In genomic region chr1:65190229-65190628, GRCh38 we compare ENCODE assay signal across 40 cellular contexts.
"Had no signal": no experiment of that assay in that cellular context is flagged by ENCODE, and none has a peak within 500 bp of the region (broad histone marks: within the 10 kb centered on the region; RNA-seq: fewer than 3 reads in every experiment).

No MANE protein-coding gene starts in this region.

- H3K36me3 Mint-ChIP-seq: activated naive CD4-positive, alpha-beta T cell treated with anti-CD3 and anti-CD28 coated beads, Interleukin-2, amount 50 U/mL, for 24 hours; IgD-negative memory B cell; T-cell had no signal

- ATAC-seq: activated CD4-positive, alpha-beta T cell treated with anti-CD3 and anti-CD28 coated beads for 36 hours; activated CD4-positive, CD25-positive, alpha-beta regulatory T cell treated with anti-CD3 and anti-CD28 coated beads, Interleukin-2, amount 50 U/mL, for 24 hours; activated CD8-positive, alpha-beta memory T cell treated with anti-CD3 and anti-CD28 coated beads, Interleukin-2, amount 10 ng/mL, durations not matched to agents 7 days and 5 days; activated T-helper 17 cell treated with anti-CD3 and anti-CD28 coated beads, Interleukin-2, amount 50 U/mL, for 72 hours; Right ventricle myocardium inferior; SK-N-SH treated with all-trans-retinoic acid at 6 μM for 48 hours; T-cell; T-helper 17 cell had no signal

- H3K4me3 ChIP-seq: PC-9 had no signal

- H3K27ac ChIP-seq: PC-9, RWPE1 had no signal

- H2AFZ ChIP-seq: PC-9 had no signal

- DNase-seq: activated CD4-positive, alpha-beta memory T cell treated with anti-CD3 and anti-CD28 coated beads, Interleukin-2, amount 10 ng/mL, durations not matched to agents 7 days and 5 days; activated CD4-positive, alpha-beta T cell treated with anti-CD3 and anti-CD28 coated beads for 36 hours; activated CD4-positive, alpha-beta T cell treated with anti-CD3 and anti-CD28 coated beads, Interleukin-2, amount 50 U/mL, for 1 hour; activated CD8-positive, alpha-beta memory T cell treated with anti-CD3 and anti-CD28 coated beads for 24 hours; activated CD8-positive, alpha-beta memory T cell treated with anti-CD3 and anti-CD28 coated beads, Interleukin-2, amount 10 ng/mL, durations not matched to agents 7 days and 5 days; activated CD8-positive, alpha-beta memory T cell treated with anti-CD3 and anti-CD28 coated beads, Interleukin-2, amount 50 U/mL, for 48 hours; activated effector memory CD4-positive, alpha-beta T cell treated with anti-CD3 and anti-CD28 coated beads, Interleukin-2, amount 50 U/mL, for 16 hours; activated naive CD4-positive, alpha-beta T cell treated with Interleukin-2 at 50 U/mL for 16 hours; activated naive CD8-positive, alpha-beta T cell treated with anti-CD3 and anti-CD28 coated beads, Interleukin-2, amount 10 ng/mL, durations not matched to agents 7 days and 5 days; activated T-cell treated with anti-CD3 and anti-CD28 coated beads, Interleukin-2, amount 50 U/mL, for 48 hours; caudate nucleus; KG1; MM.1S; MV-4-11; NCI-H1092; NCI-H1436 treated with DMSO at 0.1 percent for 48 hours; NCI-H1694 treated with DMSO at 0.1 percent for 48 hours; NCI-H2029 treated with DMSO at 0.1 percent for 48 hours; NCI-H2107; NCI-H2171; NCI-H510A; NCI-H526; NCI-H748 treated with DMSO at 0.1 percent for 48 hours; NK-92 treated with Interleukin-12 subunit alpha and Interleukin-12 subunit beta, amount 100 ng/mL, for 24 hours; PC-9; SIG-M5; T-cell; T-helper 17 cell; T1000 had no signal

- FAIRE-seq: bronchial epithelial cell, RCC 7860, TTC549 had no signal

- H3K27me3 Mint-ChIP-seq: activated CD4-positive, alpha-beta memory T cell treated with anti-CD3 and anti-CD28 coated beads, Interleukin-2, amount 10 ng/mL, durations not matched to agents 7 days and 5 days; activated CD4-positive, alpha-beta T cell treated with anti-CD3 and anti-CD28 coated beads for 36 hours; activated CD8-positive, alpha-beta memory T cell treated with anti-CD3 and anti-CD28 coated beads, Interleukin-2, amount 10 ng/mL, durations not matched to agents 7 days and 5 days; activated naive CD8-positive, alpha-beta T cell treated with anti-CD3 and anti-CD28 coated beads, Interleukin-2, amount 10 ng/mL, durations not matched to agents 7 days and 5 days; activated T-helper 17 cell treated with anti-CD3 and anti-CD28 coated beads, Interleukin-2, amount 50 U/mL, for 72 hours; brain had no signal

- H3K27ac Mint-ChIP-seq: activated CD4-positive, alpha-beta memory T cell treated with anti-CD3 and anti-CD28 coated beads, Interleukin-2, amount 10 ng/mL, durations not matched to agents 7 days and 5 days; activated CD4-positive, alpha-beta T cell treated with anti-CD3 and anti-CD28 coated beads for 36 hours; activated CD8-positive, alpha-beta memory T cell treated with anti-CD3 and anti-CD28 coated beads, Interleukin-2, amount 10 ng/mL, durations not matched to agents 7 days and 5 days; activated naive CD4-positive, alpha-beta T cell treated with anti-CD3 and anti-CD28 coated beads, Interleukin-2, amount 50 U/mL, for 24 hours; activated naive CD8-positive, alpha-beta T cell treated with anti-CD3 and anti-CD28 coated beads, Interleukin-2, amount 10 ng/mL, durations not matched to agents 7 days and 5 days; activated T-helper 17 cell treated with anti-CD3 and anti-CD28 coated beads, Interleukin-2, amount 50 U/mL, for 72 hours; IgD-negative memory B cell; T-cell; T-helper 17 cell had no signal

- H3K4me2 ChIP-seq: PC-9 had no signal

- H3K9me3 Mint-ChIP-seq: activated CD4-positive, alpha-beta memory T cell treated with anti-CD3 and anti-CD28 coated beads, Interleukin-2, amount 10 ng/mL, durations not matched to agents 7 days and 5 days; activated naive CD4-positive, alpha-beta T cell treated with anti-CD3 and anti-CD28 coated beads, Interleukin-2, amount 50 U/mL, for 24 hours; activated naive CD8-positive, alpha-beta T cell treated with anti-CD3 and anti-CD28 coated beads, Interleukin-2, amount 10 ng/mL, durations not matched to agents 7 days and 5 days; activated T-helper 17 cell treated with anti-CD3 and anti-CD28 coated beads, Interleukin-2, amount 50 U/mL, for 72 hours; T-cell had no signal

- H3K4me3 Mint-ChIP-seq: activated CD4-positive, alpha-beta memory T cell treated with anti-CD3 and anti-CD28 coated beads, Interleukin-2, amount 10 ng/mL, durations not matched to agents 7 days and 5 days; activated CD4-positive, alpha-beta T cell treated with anti-CD3 and anti-CD28 coated beads for 36 hours; activated CD8-positive, alpha-beta memory T cell treated with anti-CD3 and anti-CD28 coated beads, Interleukin-2, amount 10 ng/mL, durations not matched to agents 7 days and 5 days; activated naive CD4-positive, alpha-beta T cell treated with anti-CD3 and anti-CD28 coated beads, Interleukin-2, amount 50 U/mL, for 24 hours; activated naive CD8-positive, alpha-beta T cell treated with anti-CD3 and anti-CD28 coated beads, Interleukin-2, amount 10 ng/mL, durations not matched to agents 7 days and 5 days; activated T-helper 17 cell treated with anti-CD3 and anti-CD28 coated beads, Interleukin-2, amount 50 U/mL, for 72 hours; brain; IgD-negative memory B cell; T-cell; T-helper 17 cell had no signal

- H3K4me1 Mint-ChIP-seq: activated CD4-positive, alpha-beta T cell treated with anti-CD3 and anti-CD28 coated beads for 36 hours; activated naive CD4-positive, alpha-beta T cell treated with anti-CD3 and anti-CD28 coated beads, Interleukin-2, amount 50 U/mL, for 24 hours; activated T-helper 17 cell treated with anti-CD3 and anti-CD28 coated beads, Interleukin-2, amount 50 U/mL, for 72 hours; T-cell; T-helper 17 cell had no signal
